Comparison of ENCODE assay signal across 2 cellular contexts in genomic region chr13:29483211-29483610, GRCh38.
TF ChIP-seq lines count a peak whose summit lies in the region.

No MANE protein-coding gene starts in this region.

TF ChIP-seq in H1, 55 proteins besides CTCF, POLR2A, EP300 and RAD21 (continued from another document):
- no peak for TF ChIP-seq E2F6 (IDR thresholded peaks at IDR 0.05)
- TF ChIP-seq CREB1 (IDR thresholded peaks at IDR 0.05), result no peak
- no peak for TF ChIP-seq CTBP2 (IDR thresholded peaks at IDR 0.05; ENCODE audit: borderline replicate concordance, insufficient read depth, insufficient read length, low read length)
- no peak for TF ChIP-seq BRCA1 (IDR thresholded peaks at IDR 0.05; ENCODE audit: low read depth, low read length)
- TF ChIP-seq ASH2L (IDR thresholded peaks at IDR 0.05; ENCODE audit: low read length), result no peak
- TF ChIP-seq, protein P1, sequence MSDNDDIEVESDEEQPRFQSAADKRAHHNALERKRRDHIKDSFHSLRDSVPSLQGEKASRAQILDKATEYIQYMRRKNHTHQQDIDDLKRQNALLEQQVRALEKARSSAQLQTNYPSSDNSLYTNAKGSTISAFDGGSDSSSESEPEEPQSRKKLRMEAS (IDR thresholded peaks at IDR 0.05), result no peak
TF ChIP-seq in H1: peak in this region for 0.

TF ChIP-seq in neural cell, 6 proteins besides CTCF, POLR2A, EP300 and RAD21 (continued from another document):
- TF ChIP-seq, protein P2, sequence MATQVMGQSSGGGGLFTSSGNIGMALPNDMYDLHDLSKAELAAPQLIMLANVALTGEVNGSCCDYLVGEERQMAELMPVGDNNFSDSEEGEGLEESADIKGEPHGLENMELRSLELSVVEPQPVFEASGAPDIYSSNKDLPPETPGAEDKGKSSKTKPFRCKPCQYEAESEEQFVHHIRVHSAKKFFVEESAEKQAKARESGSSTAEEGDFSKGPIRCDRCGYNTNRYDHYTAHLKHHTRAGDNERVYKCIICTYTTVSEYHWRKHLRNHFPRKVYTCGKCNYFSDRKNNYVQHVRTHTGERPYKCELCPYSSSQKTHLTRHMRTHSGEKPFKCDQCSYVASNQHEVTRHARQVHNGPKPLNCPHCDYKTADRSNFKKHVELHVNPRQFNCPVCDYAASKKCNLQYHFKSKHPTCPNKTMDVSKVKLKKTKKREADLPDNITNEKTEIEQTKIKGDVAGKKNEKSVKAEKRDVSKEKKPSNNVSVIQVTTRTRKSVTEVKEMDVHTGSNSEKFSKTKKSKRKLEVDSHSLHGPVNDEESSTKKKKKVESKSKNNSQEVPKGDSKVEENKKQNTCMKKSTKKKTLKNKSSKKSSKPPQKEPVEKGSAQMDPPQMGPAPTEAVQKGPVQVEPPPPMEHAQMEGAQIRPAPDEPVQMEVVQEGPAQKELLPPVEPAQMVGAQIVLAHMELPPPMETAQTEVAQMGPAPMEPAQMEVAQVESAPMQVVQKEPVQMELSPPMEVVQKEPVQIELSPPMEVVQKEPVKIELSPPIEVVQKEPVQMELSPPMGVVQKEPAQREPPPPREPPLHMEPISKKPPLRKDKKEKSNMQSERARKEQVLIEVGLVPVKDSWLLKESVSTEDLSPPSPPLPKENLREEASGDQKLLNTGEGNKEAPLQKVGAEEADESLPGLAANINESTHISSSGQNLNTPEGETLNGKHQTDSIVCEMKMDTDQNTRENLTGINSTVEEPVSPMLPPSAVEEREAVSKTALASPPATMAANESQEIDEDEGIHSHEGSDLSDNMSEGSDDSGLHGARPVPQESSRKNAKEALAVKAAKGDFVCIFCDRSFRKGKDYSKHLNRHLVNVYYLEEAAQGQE (IDR thresholded peaks at IDR 0.05; ENCODE audit: borderline replicate concordance), result no peak
- TF ChIP-seq TAF1 (IDR thresholded peaks at IDR 0.05; ENCODE audit: low read depth), result no peak
- no peak for TF ChIP-seq SMC3 (conservative IDR thresholded peaks at IDR 0.05; ENCODE audit: poor library complexity)
- TF ChIP-seq EZH2 (IDR thresholded peaks at IDR 0.05; ENCODE audit: borderline replicate concordance, insufficient read depth, low read length, poor library complexity, severe bottlenecking), result no peak
